1 cellular context compared by ENCODE assay signal in the genomic region with DNA sequence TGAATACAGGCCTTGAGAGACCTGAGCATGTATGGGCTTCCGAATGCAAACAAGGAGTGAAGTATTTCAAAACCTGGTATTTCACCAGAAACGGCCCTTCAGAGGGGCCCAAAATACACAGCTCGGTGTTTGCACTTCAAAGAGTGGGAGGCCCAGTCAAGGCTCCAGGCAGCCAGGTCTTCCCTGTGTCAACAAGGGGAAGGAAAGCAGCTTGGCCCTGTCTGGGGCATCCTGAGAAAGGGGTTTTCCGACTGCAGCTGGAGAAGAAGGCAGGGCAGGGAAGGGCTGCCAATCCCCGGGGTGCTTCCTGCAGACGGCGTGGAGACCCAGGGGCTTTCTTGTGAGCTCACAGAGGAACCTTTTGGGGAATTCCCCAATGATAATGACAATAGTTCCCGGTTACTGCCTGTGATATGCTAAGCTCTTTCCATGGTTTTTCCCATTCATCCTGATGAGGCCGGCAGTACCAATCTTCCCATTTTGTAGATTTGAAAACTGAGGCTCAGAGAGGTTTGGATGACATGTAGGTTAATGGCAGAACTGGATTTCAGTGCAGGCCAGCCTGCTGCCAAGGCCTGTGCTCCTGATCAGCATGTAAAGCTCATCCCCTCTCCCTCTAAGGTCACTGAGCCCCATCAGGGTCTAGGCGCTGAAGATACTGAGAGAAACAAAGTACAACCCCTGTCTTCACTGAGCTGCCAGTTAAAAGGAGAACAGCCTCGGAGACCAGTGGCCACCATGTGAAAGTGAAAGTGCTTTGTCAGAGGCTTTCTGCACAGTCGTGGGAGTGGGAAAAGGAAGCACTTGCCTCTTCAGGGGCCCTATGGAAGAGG.
A peak's percentile ranks its signal among the peaks of the same experiment; 100 is the strongest.
TF ChIP-seq lines count a peak whose summit lies in the region.

No MANE protein-coding gene starts in this region.

TF ChIP-seq in HepG2, 621 proteins besides CTCF, POLR2A, EP300 and RAD21 (continued from another document and continues in another):
- TF ChIP-seq, protein P1, sequence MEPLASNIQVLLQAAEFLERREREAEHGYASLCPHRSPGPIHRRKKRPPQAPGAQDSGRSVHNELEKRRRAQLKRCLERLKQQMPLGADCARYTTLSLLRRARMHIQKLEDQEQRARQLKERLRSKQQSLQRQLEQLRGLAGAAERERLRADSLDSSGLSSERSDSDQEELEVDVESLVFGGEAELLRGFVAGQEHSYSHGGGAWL (CRISPR knock-in tag; IDR thresholded peaks at IDR 0.05), result no peak
- peak; percentile 90 for TF ChIP-seq ZNF12 (CRISPR knock-in tag; IDR thresholded peaks at IDR 0.05)
- TF ChIP-seq AKAP8 (CRISPR knock-in tag; IDR thresholded peaks at IDR 0.05), result peak; percentile 79; the same call in 1 of the 2 replicates
- TF ChIP-seq, protein P2, sequence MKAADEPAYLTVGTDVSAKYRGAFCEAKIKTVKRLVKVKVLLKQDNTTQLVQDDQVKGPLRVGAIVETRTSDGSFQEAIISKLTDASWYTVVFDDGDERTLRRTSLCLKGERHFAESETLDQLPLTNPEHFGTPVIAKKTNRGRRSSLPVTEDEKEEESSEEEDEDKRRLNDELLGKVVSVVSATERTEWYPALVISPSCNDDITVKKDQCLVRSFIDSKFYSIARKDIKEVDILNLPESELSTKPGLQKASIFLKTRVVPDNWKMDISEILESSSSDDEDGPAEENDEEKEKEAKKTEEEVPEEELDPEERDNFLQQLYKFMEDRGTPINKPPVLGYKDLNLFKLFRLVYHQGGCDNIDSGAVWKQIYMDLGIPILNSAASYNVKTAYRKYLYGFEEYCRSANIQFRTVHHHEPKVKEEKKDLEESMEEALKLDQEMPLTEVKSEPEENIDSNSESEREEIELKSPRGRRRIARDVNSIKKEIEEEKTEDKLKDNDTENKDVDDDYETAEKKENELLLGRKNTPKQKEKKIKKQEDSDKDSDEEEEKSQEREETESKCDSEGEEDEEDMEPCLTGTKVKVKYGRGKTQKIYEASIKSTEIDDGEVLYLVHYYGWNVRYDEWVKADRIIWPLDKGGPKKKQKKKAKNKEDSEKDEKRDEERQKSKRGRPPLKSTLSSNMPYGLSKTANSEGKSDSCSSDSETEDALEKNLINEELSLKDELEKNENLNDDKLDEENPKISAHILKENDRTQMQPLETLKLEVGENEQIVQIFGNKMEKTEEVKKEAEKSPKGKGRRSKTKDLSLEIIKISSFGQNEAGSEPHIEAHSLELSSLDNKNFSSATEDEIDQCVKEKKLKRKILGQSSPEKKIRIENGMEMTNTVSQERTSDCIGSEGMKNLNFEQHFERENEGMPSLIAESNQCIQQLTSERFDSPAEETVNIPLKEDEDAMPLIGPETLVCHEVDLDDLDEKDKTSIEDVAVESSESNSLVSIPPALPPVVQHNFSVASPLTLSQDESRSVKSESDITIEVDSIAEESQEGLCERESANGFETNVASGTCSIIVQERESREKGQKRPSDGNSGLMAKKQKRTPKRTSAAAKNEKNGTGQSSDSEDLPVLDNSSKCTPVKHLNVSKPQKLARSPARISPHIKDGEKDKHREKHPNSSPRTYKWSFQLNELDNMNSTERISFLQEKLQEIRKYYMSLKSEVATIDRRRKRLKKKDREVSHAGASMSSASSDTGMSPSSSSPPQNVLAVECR (CRISPR knock-in tag; IDR thresholded peaks at IDR 0.05; ENCODE audit: borderline replicate concordance), result peak; percentile 70; the same call in 1 of the 2 replicates
- no peak for TF ChIP-seq HNRNPH1 (optimal IDR thresholded peaks at IDR 0.05; ENCODE audit: low read depth, low read length)
- TF ChIP-seq FOXP1 (IDR thresholded peaks at IDR 0.05), result peak; percentile 48; the same call in 1 of the 2 replicates
- peak; percentile 95 for TF ChIP-seq FOXP1 (CRISPR knock-in tag; IDR thresholded peaks at IDR 0.05)
- TF ChIP-seq, protein P3, sequence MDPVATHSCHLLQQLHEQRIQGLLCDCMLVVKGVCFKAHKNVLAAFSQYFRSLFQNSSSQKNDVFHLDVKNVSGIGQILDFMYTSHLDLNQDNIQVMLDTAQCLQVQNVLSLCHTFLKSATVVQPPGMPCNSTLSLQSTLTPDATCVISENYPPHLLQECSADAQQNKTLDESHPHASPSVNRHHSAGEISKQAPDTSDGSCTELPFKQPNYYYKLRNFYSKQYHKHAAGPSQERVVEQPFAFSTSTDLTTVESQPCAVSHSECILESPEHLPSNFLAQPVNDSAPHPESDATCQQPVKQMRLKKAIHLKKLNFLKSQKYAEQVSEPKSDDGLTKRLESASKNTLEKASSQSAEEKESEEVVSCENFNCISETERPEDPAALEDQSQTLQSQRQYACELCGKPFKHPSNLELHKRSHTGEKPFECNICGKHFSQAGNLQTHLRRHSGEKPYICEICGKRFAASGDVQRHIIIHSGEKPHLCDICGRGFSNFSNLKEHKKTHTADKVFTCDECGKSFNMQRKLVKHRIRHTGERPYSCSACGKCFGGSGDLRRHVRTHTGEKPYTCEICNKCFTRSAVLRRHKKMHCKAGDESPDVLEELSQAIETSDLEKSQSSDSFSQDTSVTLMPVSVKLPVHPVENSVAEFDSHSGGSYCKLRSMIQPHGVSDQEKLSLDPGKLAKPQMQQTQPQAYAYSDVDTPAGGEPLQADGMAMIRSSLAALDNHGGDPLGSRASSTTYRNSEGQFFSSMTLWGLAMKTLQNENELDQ (CRISPR knock-in tag; IDR thresholded peaks at IDR 0.05; ENCODE audit: borderline replicate concordance), result no peak
- no peak for TF ChIP-seq KLF11 (CRISPR knock-in tag; IDR thresholded peaks at IDR 0.05)
- 0 out of 2 replicates have a peak, but pooled peaks have one; percentile 62 for TF ChIP-seq RFXAP (CRISPR knock-in tag; IDR thresholded peaks at IDR 0.05; ENCODE audit: borderline replicate concordance)
- TF ChIP-seq CCDC6 (CRISPR knock-in tag; IDR thresholded peaks at IDR 0.05), result peak; percentile 95
- TF ChIP-seq MEIS1 (CRISPR knock-in tag; IDR thresholded peaks at IDR 0.05; ENCODE audit: borderline replicate concordance), result peak; percentile 88; the same call in 1 of the 2 replicates
- peak; percentile 100 for TF ChIP-seq NKX3-1 (CRISPR knock-in tag; IDR thresholded peaks at IDR 0.05)
- no peak for TF ChIP-seq ATAD3A (CRISPR knock-in tag; IDR thresholded peaks at IDR 0.05)
- TF ChIP-seq, protein P4, sequence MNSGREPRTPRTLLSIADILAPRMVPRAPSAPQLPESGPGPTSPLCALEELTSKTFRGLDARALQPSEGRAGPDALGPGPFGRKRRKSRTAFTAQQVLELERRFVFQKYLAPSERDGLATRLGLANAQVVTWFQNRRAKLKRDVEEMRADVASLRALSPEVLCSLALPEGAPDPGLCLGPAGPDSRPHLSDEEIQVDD (CRISPR knock-in tag; IDR thresholded peaks at IDR 0.05; ENCODE audit: borderline replicate concordance), result no peak
- TF ChIP-seq NR2F2 (IDR thresholded peaks at IDR 0.05; ENCODE audit: borderline replicate concordance, low read depth), result peak; percentile 96
- peak; percentile 57 for TF ChIP-seq ZNF263 (CRISPR knock-in tag; IDR thresholded peaks at IDR 0.05)
- TF ChIP-seq, protein P5, sequence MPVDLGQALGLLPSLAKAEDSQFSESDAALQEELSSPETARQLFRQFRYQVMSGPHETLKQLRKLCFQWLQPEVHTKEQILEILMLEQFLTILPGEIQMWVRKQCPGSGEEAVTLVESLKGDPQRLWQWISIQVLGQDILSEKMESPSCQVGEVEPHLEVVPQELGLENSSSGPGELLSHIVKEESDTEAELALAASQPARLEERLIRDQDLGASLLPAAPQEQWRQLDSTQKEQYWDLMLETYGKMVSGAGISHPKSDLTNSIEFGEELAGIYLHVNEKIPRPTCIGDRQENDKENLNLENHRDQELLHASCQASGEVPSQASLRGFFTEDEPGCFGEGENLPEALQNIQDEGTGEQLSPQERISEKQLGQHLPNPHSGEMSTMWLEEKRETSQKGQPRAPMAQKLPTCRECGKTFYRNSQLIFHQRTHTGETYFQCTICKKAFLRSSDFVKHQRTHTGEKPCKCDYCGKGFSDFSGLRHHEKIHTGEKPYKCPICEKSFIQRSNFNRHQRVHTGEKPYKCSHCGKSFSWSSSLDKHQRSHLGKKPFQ (CRISPR knock-in tag; IDR thresholded peaks at IDR 0.05; ENCODE audit: insufficient replicate concordance), result no peak
- TF ChIP-seq TEAD2 (CRISPR knock-in tag; IDR thresholded peaks at IDR 0.05), result no peak
- TF ChIP-seq ZNF644 (CRISPR knock-in tag; IDR thresholded peaks at IDR 0.05; ENCODE audit: low read depth), result 0 out of 2 replicates have a peak, but pooled peaks have one; percentile 60
- TF ChIP-seq, protein P6, sequence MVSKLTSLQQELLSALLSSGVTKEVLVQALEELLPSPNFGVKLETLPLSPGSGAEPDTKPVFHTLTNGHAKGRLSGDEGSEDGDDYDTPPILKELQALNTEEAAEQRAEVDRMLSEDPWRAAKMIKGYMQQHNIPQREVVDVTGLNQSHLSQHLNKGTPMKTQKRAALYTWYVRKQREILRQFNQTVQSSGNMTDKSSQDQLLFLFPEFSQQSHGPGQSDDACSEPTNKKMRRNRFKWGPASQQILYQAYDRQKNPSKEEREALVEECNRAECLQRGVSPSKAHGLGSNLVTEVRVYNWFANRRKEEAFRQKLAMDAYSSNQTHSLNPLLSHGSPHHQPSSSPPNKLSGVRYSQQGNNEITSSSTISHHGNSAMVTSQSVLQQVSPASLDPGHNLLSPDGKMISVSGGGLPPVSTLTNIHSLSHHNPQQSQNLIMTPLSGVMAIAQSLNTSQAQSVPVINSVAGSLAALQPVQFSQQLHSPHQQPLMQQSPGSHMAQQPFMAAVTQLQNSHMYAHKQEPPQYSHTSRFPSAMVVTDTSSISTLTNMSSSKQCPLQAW (CRISPR knock-in tag; IDR thresholded peaks at IDR 0.05), result peak; percentile 98
- peak; percentile 96 for TF ChIP-seq RXRA (CRISPR knock-in tag; IDR thresholded peaks at IDR 0.05)
- TF ChIP-seq MED8 (CRISPR knock-in tag; IDR thresholded peaks at IDR 0.05; ENCODE audit: insufficient replicate concordance), result peak; percentile 91
- peak; percentile 22 for TF ChIP-seq STAG1 (CRISPR knock-in tag; IDR thresholded peaks at IDR 0.05)
- TF ChIP-seq CAMTA2 (CRISPR knock-in tag; IDR thresholded peaks at IDR 0.05; ENCODE audit: borderline replicate concordance), result peak; percentile 62; the same call in 1 of the 2 replicates
- TF ChIP-seq, protein P7, sequence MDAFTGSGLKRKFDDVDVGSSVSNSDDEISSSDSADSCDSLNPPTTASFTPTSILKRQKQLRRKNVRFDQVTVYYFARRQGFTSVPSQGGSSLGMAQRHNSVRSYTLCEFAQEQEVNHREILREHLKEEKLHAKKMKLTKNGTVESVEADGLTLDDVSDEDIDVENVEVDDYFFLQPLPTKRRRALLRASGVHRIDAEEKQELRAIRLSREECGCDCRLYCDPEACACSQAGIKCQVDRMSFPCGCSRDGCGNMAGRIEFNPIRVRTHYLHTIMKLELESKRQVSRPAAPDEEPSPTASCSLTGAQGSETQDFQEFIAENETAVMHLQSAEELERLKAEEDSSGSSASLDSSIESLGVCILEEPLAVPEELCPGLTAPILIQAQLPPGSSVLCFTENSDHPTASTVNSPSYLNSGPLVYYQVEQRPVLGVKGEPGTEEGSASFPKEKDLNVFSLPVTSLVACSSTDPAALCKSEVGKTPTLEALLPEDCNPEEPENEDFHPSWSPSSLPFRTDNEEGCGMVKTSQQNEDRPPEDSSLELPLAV (CRISPR knock-in tag; conservative IDR thresholded peaks at IDR 0.05; ENCODE audit: low read depth), result 0 out of 2 replicates have a peak, but pooled peaks have one; percentile 49
- TF ChIP-seq, protein P8, sequence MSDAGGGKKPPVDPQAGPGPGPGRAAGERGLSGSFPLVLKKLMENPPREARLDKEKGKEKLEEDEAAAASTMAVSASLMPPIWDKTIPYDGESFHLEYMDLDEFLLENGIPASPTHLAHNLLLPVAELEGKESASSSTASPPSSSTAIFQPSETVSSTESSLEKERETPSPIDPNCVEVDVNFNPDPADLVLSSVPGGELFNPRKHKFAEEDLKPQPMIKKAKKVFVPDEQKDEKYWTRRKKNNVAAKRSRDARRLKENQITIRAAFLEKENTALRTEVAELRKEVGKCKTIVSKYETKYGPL (CRISPR knock-in tag; IDR thresholded peaks at IDR 0.05), result no peak
- TF ChIP-seq PHF8 (CRISPR knock-in tag; IDR thresholded peaks at IDR 0.05), result no peak
- TF ChIP-seq ZFX (CRISPR knock-in tag; IDR thresholded peaks at IDR 0.05; ENCODE audit: low read depth), result peak; percentile 77
- peak; percentile 81 for TF ChIP-seq JUN (CRISPR knock-in tag; IDR thresholded peaks at IDR 0.05)
- TF ChIP-seq, protein P9, sequence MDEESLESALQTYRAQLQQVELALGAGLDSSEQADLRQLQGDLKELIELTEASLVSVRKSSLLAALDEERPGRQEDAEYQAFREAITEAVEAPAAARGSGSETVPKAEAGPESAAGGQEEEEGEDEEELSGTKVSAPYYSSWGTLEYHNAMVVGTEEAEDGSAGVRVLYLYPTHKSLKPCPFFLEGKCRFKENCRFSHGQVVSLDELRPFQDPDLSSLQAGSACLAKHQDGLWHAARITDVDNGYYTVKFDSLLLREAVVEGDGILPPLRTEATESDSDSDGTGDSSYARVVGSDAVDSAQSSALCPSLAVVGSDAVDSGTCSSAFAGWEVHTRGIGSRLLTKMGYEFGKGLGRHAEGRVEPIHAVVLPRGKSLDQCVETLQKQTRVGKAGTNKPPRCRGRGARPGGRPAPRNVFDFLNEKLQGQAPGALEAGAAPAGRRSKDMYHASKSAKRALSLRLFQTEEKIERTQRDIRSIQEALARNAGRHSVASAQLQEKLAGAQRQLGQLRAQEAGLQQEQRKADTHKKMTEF (CRISPR knock-in tag; IDR thresholded peaks at IDR 0.05), result peak; percentile 95
- TF ChIP-seq, protein P10, sequence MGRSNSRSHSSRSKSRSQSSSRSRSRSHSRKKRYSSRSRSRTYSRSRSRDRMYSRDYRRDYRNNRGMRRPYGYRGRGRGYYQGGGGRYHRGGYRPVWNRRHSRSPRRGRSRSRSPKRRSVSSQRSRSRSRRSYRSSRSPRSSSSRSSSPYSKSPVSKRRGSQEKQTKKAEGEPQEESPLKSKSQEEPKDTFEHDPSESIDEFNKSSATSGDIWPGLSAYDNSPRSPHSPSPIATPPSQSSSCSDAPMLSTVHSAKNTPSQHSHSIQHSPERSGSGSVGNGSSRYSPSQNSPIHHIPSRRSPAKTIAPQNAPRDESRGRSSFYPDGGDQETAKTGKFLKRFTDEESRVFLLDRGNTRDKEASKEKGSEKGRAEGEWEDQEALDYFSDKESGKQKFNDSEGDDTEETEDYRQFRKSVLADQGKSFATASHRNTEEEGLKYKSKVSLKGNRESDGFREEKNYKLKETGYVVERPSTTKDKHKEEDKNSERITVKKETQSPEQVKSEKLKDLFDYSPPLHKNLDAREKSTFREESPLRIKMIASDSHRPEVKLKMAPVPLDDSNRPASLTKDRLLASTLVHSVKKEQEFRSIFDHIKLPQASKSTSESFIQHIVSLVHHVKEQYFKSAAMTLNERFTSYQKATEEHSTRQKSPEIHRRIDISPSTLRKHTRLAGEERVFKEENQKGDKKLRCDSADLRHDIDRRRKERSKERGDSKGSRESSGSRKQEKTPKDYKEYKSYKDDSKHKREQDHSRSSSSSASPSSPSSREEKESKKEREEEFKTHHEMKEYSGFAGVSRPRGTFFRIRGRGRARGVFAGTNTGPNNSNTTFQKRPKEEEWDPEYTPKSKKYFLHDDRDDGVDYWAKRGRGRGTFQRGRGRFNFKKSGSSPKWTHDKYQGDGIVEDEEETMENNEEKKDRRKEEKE (IDR thresholded peaks at IDR 0.05), result no peak
- no peak for TF ChIP-seq ZFP37 (CRISPR knock-in tag; IDR thresholded peaks at IDR 0.05; ENCODE audit: borderline replicate concordance)
